In the genomic region with DNA sequence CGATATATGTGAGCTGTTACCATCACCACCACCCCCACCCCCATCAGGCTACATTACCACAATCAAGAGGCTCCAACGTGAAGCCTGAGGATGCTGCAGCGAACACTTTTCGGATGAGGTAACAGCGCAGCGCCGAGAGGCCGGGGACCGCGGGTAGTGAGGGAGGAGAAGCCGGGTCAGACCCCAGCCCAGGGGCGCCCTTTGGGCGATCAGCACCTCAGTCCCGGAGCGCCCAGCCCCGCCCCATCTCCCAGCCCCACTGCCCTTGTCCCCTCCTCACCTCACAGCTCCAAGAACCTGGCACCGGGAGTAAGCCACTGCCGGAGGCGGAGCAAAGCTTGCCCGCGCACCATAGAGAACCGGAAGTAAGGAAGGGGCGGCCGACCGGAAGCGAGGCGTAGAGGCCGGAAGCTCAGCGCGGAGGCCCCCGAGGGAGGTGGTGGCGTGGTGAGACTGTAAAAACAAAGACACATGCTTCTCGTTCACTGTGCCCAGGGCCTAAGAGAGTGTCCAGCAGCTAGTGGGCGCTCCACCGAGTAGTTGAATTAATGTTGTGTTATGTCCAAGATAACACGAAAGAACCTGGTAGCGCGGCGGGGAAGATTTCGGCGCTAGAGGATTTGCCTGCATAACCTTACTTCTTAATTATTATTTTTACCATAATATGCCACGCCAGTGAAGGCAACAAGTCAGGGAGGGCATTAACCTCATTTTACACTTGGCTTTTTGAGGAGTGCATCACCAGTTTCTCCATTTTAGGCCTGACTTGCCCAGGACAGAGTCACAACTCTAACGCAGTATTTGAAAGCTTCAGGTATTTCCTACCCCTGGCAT, we compare ENCODE assay signal across 1 cellular context.
TF ChIP-seq lines count a peak whose summit lies in the region.

THOC5 (minus strand) TSS at position 367 of the 834 bp plus-strand sequence. CDS start 4,610 bp downstream, outside the sequence.

TF ChIP-seq in GM12878, 131 proteins besides CTCF, POLR2A, EP300 and RAD21 (continued from another document):
- TF ChIP-seq, protein P1, sequence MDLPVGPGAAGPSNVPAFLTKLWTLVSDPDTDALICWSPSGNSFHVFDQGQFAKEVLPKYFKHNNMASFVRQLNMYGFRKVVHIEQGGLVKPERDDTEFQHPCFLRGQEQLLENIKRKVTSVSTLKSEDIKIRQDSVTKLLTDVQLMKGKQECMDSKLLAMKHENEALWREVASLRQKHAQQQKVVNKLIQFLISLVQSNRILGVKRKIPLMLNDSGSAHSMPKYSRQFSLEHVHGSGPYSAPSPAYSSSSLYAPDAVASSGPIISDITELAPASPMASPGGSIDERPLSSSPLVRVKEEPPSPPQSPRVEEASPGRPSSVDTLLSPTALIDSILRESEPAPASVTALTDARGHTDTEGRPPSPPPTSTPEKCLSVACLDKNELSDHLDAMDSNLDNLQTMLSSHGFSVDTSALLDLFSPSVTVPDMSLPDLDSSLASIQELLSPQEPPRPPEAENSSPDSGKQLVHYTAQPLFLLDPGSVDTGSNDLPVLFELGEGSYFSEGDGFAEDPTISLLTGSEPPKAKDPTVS (IDR thresholded peaks at IDR 0.05; ENCODE audit: low read depth, low read length) = no peak
- no peak for TF ChIP-seq ZSCAN29 (IDR thresholded peaks at IDR 0.05)
- peak; percentile 47; the same call in 1 of the 2 replicates for TF ChIP-seq BACH1 (IDR thresholded peaks at IDR 0.05; ENCODE audit: borderline replicate concordance)
- TF ChIP-seq, protein P2, sequence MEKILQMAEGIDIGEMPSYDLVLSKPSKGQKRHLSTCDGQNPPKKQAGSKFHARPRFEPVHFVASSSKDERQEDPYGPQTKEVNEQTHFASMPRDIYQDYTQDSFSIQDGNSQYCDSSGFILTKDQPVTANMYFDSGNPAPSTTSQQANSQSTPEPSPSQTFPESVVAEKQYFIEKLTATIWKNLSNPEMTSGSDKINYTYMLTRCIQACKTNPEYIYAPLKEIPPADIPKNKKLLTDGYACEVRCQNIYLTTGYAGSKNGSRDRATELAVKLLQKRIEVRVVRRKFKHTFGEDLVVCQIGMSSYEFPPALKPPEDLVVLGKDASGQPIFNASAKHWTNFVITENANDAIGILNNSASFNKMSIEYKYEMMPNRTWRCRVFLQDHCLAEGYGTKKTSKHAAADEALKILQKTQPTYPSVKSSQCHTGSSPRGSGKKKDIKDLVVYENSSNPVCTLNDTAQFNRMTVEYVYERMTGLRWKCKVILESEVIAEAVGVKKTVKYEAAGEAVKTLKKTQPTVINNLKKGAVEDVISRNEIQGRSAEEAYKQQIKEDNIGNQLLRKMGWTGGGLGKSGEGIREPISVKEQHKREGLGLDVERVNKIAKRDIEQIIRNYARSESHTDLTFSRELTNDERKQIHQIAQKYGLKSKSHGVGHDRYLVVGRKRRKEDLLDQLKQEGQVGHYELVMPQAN (conservative IDR thresholded peaks at IDR 0.05) = peak; percentile 93
- peak; percentile 97 for TF ChIP-seq MXI1 (IDR thresholded peaks at IDR 0.05; ENCODE audit: low read depth, low read length)
- TF ChIP-seq CBFB (IDR thresholded peaks at IDR 0.05; ENCODE audit: low read depth) = peak; percentile 42; the same call in 1 of the 2 replicates
- TF ChIP-seq, protein P3, sequence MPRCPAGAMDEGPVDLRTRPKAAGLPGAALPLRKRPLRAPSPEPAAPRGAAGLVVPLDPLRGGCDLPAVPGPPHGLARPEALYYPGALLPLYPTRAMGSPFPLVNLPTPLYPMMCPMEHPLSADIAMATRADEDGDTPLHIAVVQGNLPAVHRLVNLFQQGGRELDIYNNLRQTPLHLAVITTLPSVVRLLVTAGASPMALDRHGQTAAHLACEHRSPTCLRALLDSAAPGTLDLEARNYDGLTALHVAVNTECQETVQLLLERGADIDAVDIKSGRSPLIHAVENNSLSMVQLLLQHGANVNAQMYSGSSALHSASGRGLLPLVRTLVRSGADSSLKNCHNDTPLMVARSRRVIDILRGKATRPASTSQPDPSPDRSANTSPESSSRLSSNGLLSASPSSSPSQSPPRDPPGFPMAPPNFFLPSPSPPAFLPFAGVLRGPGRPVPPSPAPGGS (IDR thresholded peaks at IDR 0.05; ENCODE audit: borderline replicate concordance, insufficient read depth, low read depth, low read length, poor library complexity, severe bottlenecking) = peak; percentile 11
- peak; percentile 98 for TF ChIP-seq GABPA (IDR thresholded peaks at IDR 0.05; ENCODE audit: low read depth)
- TF ChIP-seq, protein P4, sequence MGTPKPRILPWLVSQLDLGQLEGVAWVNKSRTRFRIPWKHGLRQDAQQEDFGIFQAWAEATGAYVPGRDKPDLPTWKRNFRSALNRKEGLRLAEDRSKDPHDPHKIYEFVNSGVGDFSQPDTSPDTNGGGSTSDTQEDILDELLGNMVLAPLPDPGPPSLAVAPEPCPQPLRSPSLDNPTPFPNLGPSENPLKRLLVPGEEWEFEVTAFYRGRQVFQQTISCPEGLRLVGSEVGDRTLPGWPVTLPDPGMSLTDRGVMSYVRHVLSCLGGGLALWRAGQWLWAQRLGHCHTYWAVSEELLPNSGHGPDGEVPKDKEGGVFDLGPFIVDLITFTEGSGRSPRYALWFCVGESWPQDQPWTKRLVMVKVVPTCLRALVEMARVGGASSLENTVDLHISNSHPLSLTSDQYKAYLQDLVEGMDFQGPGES (IDR thresholded peaks at IDR 0.05) = 0 out of 2 replicates have a peak, but pooled peaks have one; percentile 24
- no peak for TF ChIP-seq CEBPB (IDR thresholded peaks at IDR 0.05; ENCODE audit: borderline replicate concordance in 1 of 2, low read depth in 2 of 2, low read length in 2 of 2)
- peak in 1 of 2 experiments; percentile 40; a peak in 2 of 4 replicates for TF ChIP-seq BHLHE40 (IDR thresholded peaks at IDR 0.05; ENCODE audit: borderline replicate concordance in 1 of 2, low read depth in 2 of 2, low read length in 1 of 2)
- TF ChIP-seq PAX8 (IDR thresholded peaks at IDR 0.05) = no peak
- TF ChIP-seq MTA2 (IDR thresholded peaks at IDR 0.05; ENCODE audit: low read depth) = no peak
- TF ChIP-seq HDGF (IDR thresholded peaks at IDR 0.05) = peak; percentile 58; the same call in 1 of the 2 replicates
- no peak for TF ChIP-seq HDAC2 (IDR thresholded peaks at IDR 0.05)
- TF ChIP-seq ATF7 (IDR thresholded peaks at IDR 0.05; ENCODE audit: low read depth) = peak; percentile 58
- TF ChIP-seq NRF1 (conservative IDR thresholded peaks at IDR 0.05; ENCODE audit: low read depth, low read length) = no peak
- TF ChIP-seq MLLT1 (IDR thresholded peaks at IDR 0.05) = no peak
